22 cellular contexts compared by ENCODE assay signal in genomic region chr4:25146076-25146475, GRCh38. TPM values are rescaled to one million over a fixed set of nuclear protein-coding genes. Genes with fewer than 3 reads are reported as not detected.
DNase-seq lines count a peak whose midpoint lies in the region; ATAC-seq, FAIRE-seq and TF ChIP-seq lines count a peak whose summit lies in the region.
"Had no signal": no experiment of that assay in that cellular context is flagged by ENCODE, and none has a peak within 500 bp of the region (broad histone marks: within the 10 kb centered on the region; RNA-seq: fewer than 3 reads in every experiment).

No MANE protein-coding gene starts in this region.

- H3K9me3 Mint-ChIP-seq in activated CD4-positive, alpha-beta T cell treated with anti-CD3 and anti-CD28 coated beads, Interleukin-2, amount 10 ng/mL, durations not matched to agents 24 days and 14 days = no peaks in the 10 kb centered on the region
- no peaks in the 10 kb centered on the region for H3K9me3 Mint-ChIP-seq in dendritic cell treated with granulocyte-macrophage colony-stimulating factor and Interleukin-4, amounts not matched to agents 40 ng/mL and 50 ng/mL, for 4 days
- H3K9me3 Mint-ChIP-seq: CD4-positive, alpha-beta T cell; GM23338; HFFc6 had no signal

- 19 to 22% methylated on average over 1 of the region's 1 CpG for WGBS in pancreas, 2 donors

- H3K27me3 ChIP-seq in pancreas = no peaks in the 10 kb centered on the region
- H3K27me3 ChIP-seq: BE2C had no signal

- H3K4me3 ChIP-seq in pancreas = no peak overlapping the region
- H3K4me3 ChIP-seq: GM23338 had no signal

- peaks cover 0 to 6% (median 0%) of the 10 kb centered on the region in 3 donors for H3K36me3 ChIP-seq in pancreas
- H3K36me3 ChIP-seq: BE2C had no signal

- intact Hi-C loops in activated CD4-positive, alpha-beta T cell treated with anti-CD3 and anti-CD28 coated beads, Interleukin-2, amount 10 ng/mL, durations not matched to agents 24 days and 14 days (cut with micrococcal nuclease) = loop anchor here (10.0 kb wide), 1 partner anchor 101 kb away; no protein-coding TSS in a partner anchor
- intact Hi-C loops in dendritic cell treated with granulocyte-macrophage colony-stimulating factor and Interleukin-4, amounts not matched to agents 40 ng/mL and 50 ng/mL, for 4 days (cut with micrococcal nuclease) = loop anchor here (10.0 kb wide), 1 partner anchor 661 kb away; no protein-coding TSS in a partner anchor
- intact Hi-C loops in pancreas (cut with DNase I) = loop anchor here in 2 of 3 donors (10.0 kb wide), 1 partner anchor 161 kb away; no protein-coding TSS in a partner anchor

- H3K4me1 ChIP-seq in pancreas = peaks cover 0 to 9% (median 0%) of the 10 kb centered on the region in 3 donors
- H3K4me1 ChIP-seq: BE2C, Caco-2 had no signal

- no peak overlapping the region for H3K4me3 Mint-ChIP-seq in activated CD4-positive, alpha-beta T cell treated with anti-CD3 and anti-CD28 coated beads, Interleukin-2, amount 10 ng/mL, durations not matched to agents 24 days and 14 days
- H3K4me3 Mint-ChIP-seq in dendritic cell treated with granulocyte-macrophage colony-stimulating factor and Interleukin-4, amounts not matched to agents 40 ng/mL and 50 ng/mL, for 4 days = no peak overlapping the region
- H3K4me3 Mint-ChIP-seq: CD4-positive, alpha-beta T cell; GM23338; HFFc6 had no signal

- no peak for TF ChIP-seq CTCF in pancreas (IDR thresholded peaks at IDR 0.05)

- no peak overlapping the region for H3K27ac Mint-ChIP-seq in activated CD4-positive, alpha-beta T cell treated with anti-CD3 and anti-CD28 coated beads, Interleukin-2, amount 10 ng/mL, durations not matched to agents 24 days and 14 days
- peak overlapping the region; percentile 3 for H3K27ac Mint-ChIP-seq in dendritic cell treated with granulocyte-macrophage colony-stimulating factor and Interleukin-4, amounts not matched to agents 40 ng/mL and 50 ng/mL, for 4 days
- H3K27ac Mint-ChIP-seq: CD4-positive, alpha-beta T cell; GM23338; HFFc6 had no signal

- ATAC-seq in pancreas (peak; percentile 55 to 81 (median 70)), HG03469 (IDR thresholded peaks at IDR 0.05; ENCODE audit: unreplicated experiment) (no peak)
- ATAC-seq: GM23338 had no signal

- no peaks in the 10 kb centered on the region for H3K9me3 ChIP-seq in pancreas
- H3K9me3 ChIP-seq: BE2C, Caco-2 had no signal

- H3K27me3 Mint-ChIP-seq in activated CD4-positive, alpha-beta T cell treated with anti-CD3 and anti-CD28 coated beads, Interleukin-2, amount 10 ng/mL, durations not matched to agents 24 days and 14 days = no peaks in the 10 kb centered on the region
- no peaks in the 10 kb centered on the region for H3K27me3 Mint-ChIP-seq in dendritic cell treated with granulocyte-macrophage colony-stimulating factor and Interleukin-4, amounts not matched to agents 40 ng/mL and 50 ng/mL, for 4 days
- H3K27me3 Mint-ChIP-seq: CD4-positive, alpha-beta T cell had no signal

- no peak for FAIRE-seq in pancreas (lab: Jason Lieb, UNC)
- FAIRE-seq: D721Med, GM12891, GM18507, H54, HTR-8/SVneo had no signal

- peaks cover 23% of the 10 kb centered on the region for H3K36me3 Mint-ChIP-seq in activated CD4-positive, alpha-beta T cell treated with anti-CD3 and anti-CD28 coated beads, Interleukin-2, amount 10 ng/mL, durations not matched to agents 24 days and 14 days (ENCODE audit: low read depth)
- peaks cover 40% of the 10 kb centered on the region for H3K36me3 Mint-ChIP-seq in dendritic cell treated with granulocyte-macrophage colony-stimulating factor and Interleukin-4, amounts not matched to agents 40 ng/mL and 50 ng/mL, for 4 days (ENCODE audit: low read depth)

- H3K27ac ChIP-seq in pancreas = no peak overlapping the region

- no peaks in the 10 kb centered on the region for H3K4me1 Mint-ChIP-seq in activated CD4-positive, alpha-beta T cell treated with anti-CD3 and anti-CD28 coated beads, Interleukin-2, amount 10 ng/mL, durations not matched to agents 24 days and 14 days
- H3K4me1 Mint-ChIP-seq in dendritic cell treated with granulocyte-macrophage colony-stimulating factor and Interleukin-4, amounts not matched to agents 40 ng/mL and 50 ng/mL, for 4 days (ENCODE audit: low read depth) = peaks cover 16% of the 10 kb centered on the region
- H3K4me1 Mint-ChIP-seq: GM23338 had no signal

- peak; percentile 5 for DNase-seq in activated CD4-positive, alpha-beta T cell treated with anti-CD3 and anti-CD28 coated beads, Interleukin-2, amount 10 ng/mL, durations not matched to agents 24 days and 14 days
- DNase-seq in activated CD4-positive, alpha-beta T cell treated with anti-CD3 and anti-CD28 coated beads for 4 hours = no peak
- no peak for DNase-seq in pancreas
- no peak for DNase-seq in activated CD8-positive, alpha-beta memory T cell treated with anti-CD3 and anti-CD28 coated beads, Interleukin-2, amount 50 U/mL, for 48 hours
- DNase-seq: BE2C; C1 segment of cervical spinal cord; Caco-2; CD4-positive, alpha-beta T cell; DND-41; EL; HCEC 1CT; HFFc6; IMR-90; KBM-7 had no signal

RNA-seq across cellular contexts. Expression of gene SEPSECS, which starts 14.2 kb away (rescaled TPM):
- total RNA-seq in activated CD4-positive, alpha-beta T cell treated with anti-CD3 and anti-CD28 coated beads, Interleukin-2, amount 10 ng/mL, durations not matched to agents 24 days and 14 days = 12.0 and 13.2 TPM in 2 replicates
- 1 to 10 TPM; 5.3 to 9.2 (median 6.1) TPM for total RNA-seq in pancreas
- 1 to 10 TPM; 5.8 to 6.6 TPM for polyA plus RNA-seq in pancreas
